In genomic region chr10:132776186-132776585, GRCh38 we compare ENCODE assay signal across 29 cellular contexts. TPM values are rescaled to one million over a fixed set of nuclear protein-coding genes. Genes with fewer than 3 reads are reported as not detected.
"Had no signal": no experiment of that assay in that cellular context is flagged by ENCODE, and none has a peak within 500 bp of the region (broad histone marks: within the 10 kb centered on the region; RNA-seq: fewer than 3 reads in every experiment).

No MANE protein-coding gene starts in this region.

- H3K4me3 ChIP-seq: hepatocyte, lung, psoas muscle, right lobe of liver had no signal

- DNase-seq: dermis blood vessel endothelial cell; effector CD4-positive, alpha-beta T cell; endodermal cell; erythroblast; foreskin melanocyte; head of caudate nucleus; kidney; left colon; left ventricle myocardium superior; mesenchymal stem cell; midbrain; naive B cell; psoas muscle; retina; right lobe of liver; stimulated activated CD4-positive, alpha-beta T cell treated with anti-CD3 and anti-CD28 coated beads, Interleukin-15, amount 100 ng/mL, for 24 hours; stimulated activated CD4-positive, alpha-beta T cell treated with anti-CD3 and anti-CD28 coated beads, Interleukin-1b, Interleukin-23, amount 100 ng/mL, for 48 hours; stimulated activated CD4-positive, alpha-beta T cell treated with anti-CD3 and anti-CD28 coated beads, Interleukin-4, amount 100 ng/mL, for 24 hours; stimulated activated naive B cell treated with anti-CD40 and anti-IgM and Interleukin-4, amounts not matched to agents 10 μg/mL and 1 μg/mL and 100 μg/mL, for 72 hours; stimulated activated naive CD8-positive, alpha-beta T cell treated with anti-CD3 and anti-CD28 coated beads, Interleukin-15, amount 100 ng/mL, for 72 hours; trophoblast cell had no signal

- H3K36me3 ChIP-seq: right lobe of liver had no signal

- H3K27me3 Mint-ChIP-seq: naive B cell; stimulated activated naive B cell treated with anti-CD40 and anti-IgM and Interleukin-4, amounts not matched to agents 10 μg/mL and 1 μg/mL and 100 μg/mL, for 72 hours; stimulated activated naive CD8-positive, alpha-beta T cell treated with anti-CD3 and anti-CD28 coated beads, Interleukin-15, amount 100 ng/mL, for 72 hours had no signal

- H3K27ac ChIP-seq: hepatocyte, parathyroid adenoma, psoas muscle, right lobe of liver had no signal

- H3K27me3 ChIP-seq: hepatocyte, right lobe of liver had no signal

- H3K4me1 ChIP-seq: parathyroid adenoma, psoas muscle, right lobe of liver had no signal

- H3K9me3 ChIP-seq: psoas muscle, right lobe of liver had no signal

- H3K4me1 Mint-ChIP-seq: endodermal cell; naive B cell; stimulated activated naive B cell treated with anti-CD40 and anti-IgM and Interleukin-4, amounts not matched to agents 10 μg/mL and 1 μg/mL and 100 μg/mL, for 72 hours; stimulated activated naive CD8-positive, alpha-beta T cell treated with anti-CD3 and anti-CD28 coated beads, Interleukin-15, amount 100 ng/mL, for 72 hours had no signal

- H3K27ac Mint-ChIP-seq: endodermal cell; naive B cell; nephron; stimulated activated naive B cell treated with anti-CD40 and anti-IgM and Interleukin-4, amounts not matched to agents 10 μg/mL and 1 μg/mL and 100 μg/mL, for 72 hours had no signal

- H3K4me3 Mint-ChIP-seq: endodermal cell; naive B cell; nephron; stimulated activated naive B cell treated with anti-CD40 and anti-IgM and Interleukin-4, amounts not matched to agents 10 μg/mL and 1 μg/mL and 100 μg/mL, for 72 hours; stimulated activated naive CD8-positive, alpha-beta T cell treated with anti-CD3 and anti-CD28 coated beads, Interleukin-15, amount 100 ng/mL, for 72 hours had no signal

- H3K9me3 Mint-ChIP-seq: naive B cell; nephron; stimulated activated naive B cell treated with anti-CD40 and anti-IgM and Interleukin-4, amounts not matched to agents 10 μg/mL and 1 μg/mL and 100 μg/mL, for 72 hours; stimulated activated naive CD8-positive, alpha-beta T cell treated with anti-CD3 and anti-CD28 coated beads, Interleukin-15, amount 100 ng/mL, for 72 hours had no signal

RNA-seq across cellular contexts. Expression of gene NKX6-2, which starts 9.8 kb away (rescaled TPM):
- total RNA-seq: dermis blood vessel endothelial cell, endothelial cell of umbilical vein, left colon, left ventricle myocardium superior, lung, omental fat pad, psoas muscle, right lobe of liver, subcutaneous adipose tissue, urinary bladder had no signal
- polyA plus RNA-seq: endothelial cell of umbilical vein, psoas muscle had no signal
